8 cellular contexts compared by ENCODE assay signal in the genomic region with DNA sequence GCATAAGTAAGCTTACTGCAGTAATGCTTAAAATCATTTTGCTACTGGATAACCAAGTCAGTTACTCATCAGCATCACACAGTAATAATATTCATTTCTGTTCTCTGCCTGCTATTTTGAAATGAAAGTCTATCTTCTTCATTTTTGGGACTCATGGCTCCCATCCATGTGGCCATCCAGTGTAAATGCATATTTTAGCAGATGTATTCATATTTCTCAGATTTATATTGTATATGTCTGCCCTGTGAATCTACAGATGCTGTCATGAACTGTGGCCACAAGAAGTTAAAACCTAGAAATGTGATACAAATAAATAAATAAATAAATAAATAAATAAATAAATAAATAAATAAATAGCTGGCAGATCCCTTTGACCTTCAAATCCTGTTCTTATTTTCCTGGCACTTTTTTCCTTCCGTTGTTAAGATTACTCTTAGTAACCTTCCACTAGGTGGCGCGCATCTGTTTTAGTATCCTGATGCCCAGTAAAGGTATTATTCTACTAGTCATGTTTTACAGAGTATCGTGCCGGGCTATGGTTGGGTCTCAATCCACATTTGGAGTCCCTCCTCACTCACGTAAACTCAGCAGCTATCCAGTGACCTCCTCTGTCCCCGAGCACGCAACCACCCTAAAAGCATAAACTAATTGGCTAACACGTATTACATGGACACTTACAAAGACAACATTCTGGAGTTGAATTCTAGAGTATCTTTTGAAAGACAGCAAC.
DNase-seq lines count a peak whose midpoint lies in the region; ATAC-seq, FAIRE-seq and TF ChIP-seq lines count a peak whose summit lies in the region.

No MANE protein-coding gene starts in this region.

- H3K4me3 ChIP-seq in H1 (ENCODE audit: extremely low read depth in 1 of 4, insufficient read depth in 2 of 4, low read depth in 3 of 4, low read length in 4 of 4) (no peak overlapping the region), mucosa of descending colon (no peak overlapping the region)

- no peaks in the 10 kb centered on the region for H3K9me3 Mint-ChIP-seq in activated CD8-positive, alpha-beta T cell treated with anti-CD3 and anti-CD28 coated beads, Interleukin-2, amount 10 ng/mL, durations not matched to agents 7 days and 5 days (ENCODE audit: insufficient read depth)
- no peaks in the 10 kb centered on the region for H3K9me3 Mint-ChIP-seq in stimulated activated effector memory CD8-positive, alpha-beta T cell treated with anti-CD3 and anti-CD28 coated beads, Interleukin-12 subunit alpha, Interleukin-12 subunit beta, amount 100 ng/mL, for 72 hours

- peak; percentile 60 to 68 for TF ChIP-seq RAD21 in H1 (IDR thresholded peaks at IDR 0.05 in 1 of 2, conservative IDR thresholded peaks at IDR 0.05 in 1 of 2; ENCODE audit: low read depth in 2 of 2, low read length in 2 of 2)

- H2BK15ac ChIP-seq in H1 (ENCODE audit: low read length) = no peak overlapping the region

- no peak overlapping the region for H3K4me2 ChIP-seq in H1 (ENCODE audit: insufficient read depth in 1 of 2, low read depth in 2 of 2, low read length in 2 of 2)

- CTCF ChIA-PET in activated CD8-positive, alpha-beta T cell treated with anti-CD3 and anti-CD28 coated beads, Interleukin-2, amount 10 ng/mL, durations not matched to agents 7 days and 5 days (lab: Charles Lee) = interaction anchor here (0.7 to 7.8 kb wide), 27 partner anchors 8 to 161 kb away, joined by 3 to 160 read pairs (median 4); partner anchors contain the start of gene IL7R
- CTCF ChIA-PET in H1 (lab: Charles Lee; ENCODE audit: partially characterized antibody) = interaction anchor here (0.6 to 7.4 kb wide), 30 partner anchors 8 to 392 kb away, joined by 3 to 65 read pairs (median 4); no protein-coding TSS in a partner anchor

- TF ChIP-seq POLR2A in H1 (IDR thresholded peaks at IDR 0.05; ENCODE audit: control extremely low read depth in 1 of 2, low read depth in 2 of 2, low read length in 2 of 2) = no peak

- no peak overlapping the region for H4K8ac ChIP-seq in H1 (ENCODE audit: extremely low read depth, insufficient read depth, low read length)

- no peak overlapping the region for H3K18ac ChIP-seq in H1 (ENCODE audit: extremely low read depth, low read length)

- H3K79me2 ChIP-seq in H1 (ENCODE audit: control insufficient read depth in 1 of 2, insufficient read depth in 2 of 2, low read length in 2 of 2) = no peaks in the 10 kb centered on the region

- intact Hi-C loops in mucosa of descending colon (cut with DNase I, micrococcal nuclease) = loop anchor here in 1 of 2 donors (5.0 kb wide), 1 partner anchor 150 kb away; no protein-coding TSS in a partner anchor

- DNase-seq in GM10266 (ENCODE audit: extremely low spot score) (peak; percentile 35), HT1080 (ENCODE audit: low read depth) (peak; percentile 74), NOMO-1 treated with DMSO at 0.1 percent for 48 hours (lab: John Stamatoyannopoulos, UW; ENCODE audit: unreplicated experiment) (peak; percentile 81), H1 (ENCODE audit: low read depth in 1 of 2, low spot score in 2 of 2) (peak in 1 of 2 experiments; percentile 68), mucosa of descending colon (peak in 1 of 3 donors; percentile 92)
- DNase-seq in activated CD8-positive, alpha-beta T cell treated with anti-CD3 and anti-CD28 coated beads, Interleukin-2, amount 10 ng/mL, durations not matched to agents 7 days and 5 days = peak; percentile 86
- peak; percentile 43 to 77 for DNase-seq in stimulated activated effector memory CD8-positive, alpha-beta T cell treated with anti-CD3 and anti-CD28 coated beads, Interleukin-12 subunit alpha, Interleukin-12 subunit beta, amount 100 ng/mL, for 72 hours (ENCODE audit: low spot score in 2 of 2)

- no peak overlapping the region for H3K23ac ChIP-seq in H1 (ENCODE audit: insufficient read length)

- H3K14ac ChIP-seq in H1 (ENCODE audit: insufficient read length) = no peak overlapping the region

- H2BK120ac ChIP-seq in H1 (replicated peaks; ENCODE audit: low read depth, low read length) = no peak overlapping the region

- no peaks in the 10 kb centered on the region for H3K36me3 Mint-ChIP-seq in activated CD8-positive, alpha-beta T cell treated with anti-CD3 and anti-CD28 coated beads, Interleukin-2, amount 10 ng/mL, durations not matched to agents 7 days and 5 days (ENCODE audit: low read depth)
- no peaks in the 10 kb centered on the region for H3K36me3 Mint-ChIP-seq in stimulated activated effector memory CD8-positive, alpha-beta T cell treated with anti-CD3 and anti-CD28 coated beads, Interleukin-12 subunit alpha, Interleukin-12 subunit beta, amount 100 ng/mL, for 72 hours

- H3K9ac ChIP-seq in H1 (replicated peaks in 1 of 4; ENCODE audit: extremely low read depth in 1 of 4, low read depth in 3 of 4, low read length in 3 of 4) = no peak overlapping the region

- no peaks in the 10 kb centered on the region for H3K27me3 Mint-ChIP-seq in activated CD8-positive, alpha-beta T cell treated with anti-CD3 and anti-CD28 coated beads, Interleukin-2, amount 10 ng/mL, durations not matched to agents 7 days and 5 days (ENCODE audit: low read depth)

- no peak overlapping the region for H3K4me3 Mint-ChIP-seq in activated CD8-positive, alpha-beta T cell treated with anti-CD3 and anti-CD28 coated beads, Interleukin-2, amount 10 ng/mL, durations not matched to agents 7 days and 5 days
- peak overlapping the region; percentile 16 for H3K4me3 Mint-ChIP-seq in stimulated activated effector memory CD8-positive, alpha-beta T cell treated with anti-CD3 and anti-CD28 coated beads, Interleukin-12 subunit alpha, Interleukin-12 subunit beta, amount 100 ng/mL, for 72 hours

- no peaks in the 10 kb centered on the region for H3K9me3 ChIP-seq in H1 (ENCODE audit: insufficient read depth in 2 of 2, low read depth in 1 of 2, low read length in 1 of 2)
- H3K9me3 ChIP-seq in mucosa of descending colon = no peaks in the 10 kb centered on the region

- H3K23me2 ChIP-seq in H1 (ENCODE audit: low read depth, low read length) = no peaks in the 10 kb centered on the region

- POLR2A ChIA-PET in activated CD8-positive, alpha-beta T cell treated with anti-CD3 and anti-CD28 coated beads, Interleukin-2, amount 10 ng/mL, durations not matched to agents 7 days and 5 days (lab: Charles Lee) = no interaction called here
- POLR2A ChIA-PET in H1 (lab: Charles Lee; ENCODE audit: partially characterized antibody) = no interaction called here

- H3K79me1 ChIP-seq in H1 (ENCODE audit: low read depth, low read length) = no peaks in the 10 kb centered on the region

- no peak overlapping the region for H4K91ac ChIP-seq in H1 (replicated peaks; ENCODE audit: insufficient read length, low read length)

- H4K20me1 ChIP-seq in H1 (replicated peaks in 1 of 2; ENCODE audit: control insufficient read depth in 1 of 2, insufficient read depth in 2 of 2, low read length in 2 of 2) = no peaks in the 10 kb centered on the region

- H4K5ac ChIP-seq in H1 (ENCODE audit: insufficient read length, low read depth, low read length) = no peak overlapping the region

- TF ChIP-seq CTCF in GM10266 (IDR thresholded peaks at IDR 0.05; ENCODE audit: control insufficient read depth, insufficient read depth, low read depth, missing control alignments) (peak; percentile 68), H1 (IDR thresholded peaks at IDR 0.05; ENCODE audit: control extremely low read depth in 1 of 3, insufficient read depth in 1 of 3, low read depth in 1 of 3, low read length in 3 of 3) (peak in 2 of 3 experiments; percentile 52; a peak in 2 of 4 replicates), mucosa of descending colon (IDR thresholded peaks at IDR 0.05) (no peak)

- H2BK20ac ChIP-seq in H1 (ENCODE audit: low read length) = no peak overlapping the region

- TF ChIP-seq EP300 in H1 (IDR thresholded peaks at IDR 0.05; ENCODE audit: borderline replicate concordance in 1 of 2, low read depth in 2 of 2, low read length in 2 of 2) = no peak

- no peak overlapping the region for H3K27ac ChIP-seq in H1 (ENCODE audit: low read depth, low read length)

- H3K27ac Mint-ChIP-seq in activated CD8-positive, alpha-beta T cell treated with anti-CD3 and anti-CD28 coated beads, Interleukin-2, amount 10 ng/mL, durations not matched to agents 7 days and 5 days = peak overlapping the region; percentile 45
- H3K27ac Mint-ChIP-seq in stimulated activated effector memory CD8-positive, alpha-beta T cell treated with anti-CD3 and anti-CD28 coated beads, Interleukin-12 subunit alpha, Interleukin-12 subunit beta, amount 100 ng/mL, for 72 hours = peak overlapping the region; percentile 75

- no peak overlapping the region for H2AFZ ChIP-seq in H1 (ENCODE audit: low read length)

- WGBS in H1 (ENCODE audit: extremely low coverage in 1 of 2, insufficient coverage in 1 of 2, insufficient read length in 1 of 2, insufficient replicate concordance in 2 of 2, low coverage in 1 of 2, low lambda C conversion rate in 2 of 2, missing lambda C conversion rate in 1 of 2), 2 experiments = 27% methylated on average over 9 of the region's 9 CpGs; no CpG with 5 or more reads in 1 of the 2 experiments

- H2BK12ac ChIP-seq in H1 (ENCODE audit: low read depth, low read length) = no peak overlapping the region

- H2AK5ac ChIP-seq in H1 (ENCODE audit: low read depth, low read length) = no peak overlapping the region

- H3K4me1 ChIP-seq in H1 (replicated peaks in 1 of 4; ENCODE audit: control insufficient read depth in 3 of 4, insufficient read depth in 4 of 4, low read length in 3 of 4) (no peaks in the 10 kb centered on the region), mucosa of descending colon (ENCODE audit: low read depth) (no peaks in the 10 kb centered on the region)

- ATAC-seq in activated CD8-positive, alpha-beta T cell treated with anti-CD3 and anti-CD28 coated beads, Interleukin-2, amount 10 ng/mL, durations not matched to agents 7 days and 5 days = peak; percentile 64
- peak; percentile 70 for ATAC-seq in mucosa of descending colon
- peak; percentile 55 for ATAC-seq in stimulated activated effector memory CD8-positive, alpha-beta T cell treated with anti-CD3 and anti-CD28 coated beads, Interleukin-12 subunit alpha, Interleukin-12 subunit beta, amount 100 ng/mL, for 72 hours
- ATAC-seq in GM19328 (IDR thresholded peaks at IDR 0.05; ENCODE audit: unreplicated experiment) = no peak

- no peak overlapping the region for H3K4ac ChIP-seq in H1 (replicated peaks; ENCODE audit: insufficient read length, low read depth, low read length)

- no peaks in the 10 kb centered on the region for H3K36me3 ChIP-seq in H1 (ENCODE audit: control insufficient read depth in 2 of 4, insufficient read depth in 4 of 4, low read length in 3 of 4)
- no peaks in the 10 kb centered on the region for H3K36me3 ChIP-seq in mucosa of descending colon (ENCODE audit: low read depth)

- no peak for FAIRE-seq in H1 (lab: Jason Lieb, UNC)

- no peak overlapping the region for H2BK5ac ChIP-seq in H1 (ENCODE audit: low read depth, low read length)

- H3K27me3 ChIP-seq in H1 (replicated peaks in 1 of 4; ENCODE audit: control insufficient read depth in 3 of 4, extremely low read depth in 1 of 4, insufficient read depth in 3 of 4, low read length in 3 of 4) = peaks cover 0 to 1% (median 0%) of the 10 kb centered on the region in 4 experiments; a peak in 1 of 7 replicates

- H3K4me1 Mint-ChIP-seq in activated CD8-positive, alpha-beta T cell treated with anti-CD3 and anti-CD28 coated beads, Interleukin-2, amount 10 ng/mL, durations not matched to agents 7 days and 5 days (ENCODE audit: low read depth) = peaks cover 47% of the 10 kb centered on the region
- peaks cover 60% of the 10 kb centered on the region for H3K4me1 Mint-ChIP-seq in stimulated activated effector memory CD8-positive, alpha-beta T cell treated with anti-CD3 and anti-CD28 coated beads, Interleukin-12 subunit alpha, Interleukin-12 subunit beta, amount 100 ng/mL, for 72 hours

- no peak overlapping the region for H3K56ac ChIP-seq in H1 (replicated peaks; ENCODE audit: insufficient read length, low read depth, low read length)
